15 cellular contexts compared by ENCODE assay signal in the genomic region with DNA sequence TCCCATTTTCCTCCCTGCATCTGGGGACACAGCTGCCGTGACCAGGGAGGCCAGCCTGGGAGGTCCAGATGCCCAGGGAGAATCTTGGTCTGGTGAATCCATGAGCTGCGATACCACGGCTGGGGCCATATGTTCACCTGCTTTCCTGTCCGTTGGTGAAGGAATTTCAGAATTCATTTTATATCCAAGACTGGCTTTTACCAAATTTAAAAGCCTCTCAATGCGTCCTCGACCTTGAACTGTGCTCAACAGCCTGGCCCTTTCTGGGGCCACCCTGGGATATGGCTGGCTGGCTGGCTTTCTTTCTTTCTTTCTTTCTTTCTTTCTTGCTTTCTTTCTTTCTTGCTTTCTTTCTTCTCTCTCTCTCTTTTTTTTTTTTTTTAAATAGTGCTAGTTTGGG. TPM values are rescaled to one million over a fixed set of nuclear protein-coding genes. Genes with fewer than 3 reads are reported as not detected.
DNase-seq lines count a peak whose midpoint lies in the region; FAIRE-seq lines count a peak whose summit lies in the region.
"Had no signal": no experiment of that assay in that cellular context is flagged by ENCODE, and none has a peak within 500 bp of the region (broad histone marks: within the 10 kb centered on the region; RNA-seq: fewer than 3 reads in every experiment).

No MANE protein-coding gene starts in this region.

- no peak overlapping the region for H3K27ac Mint-ChIP-seq in immature natural killer cell
- H3K27ac Mint-ChIP-seq: naive thymus-derived CD4-positive, alpha-beta T cell had no signal

- DNase-seq in SK-N-MC (ENCODE audit: low read depth, low spot score): no peak
- DNase-seq in small intestine: no peak
- no peak for DNase-seq in immature natural killer cell
- no peak for DNase-seq in cerebellar cortex (ENCODE audit: low spot score)
- no peak for DNase-seq in urothelium cell line (ENCODE audit: low spot score)
- DNase-seq in NCI-H226: no peak
- DNase-seq: activated gamma-delta T cell treated with Interleukin-2 at 50 U/mL for 16 hours; left cardiac atrium; naive thymus-derived CD4-positive, alpha-beta T cell; NCI-H1048; NCI-H2171 treated with DMSO at 0.1 percent for 48 hours; stimulated activated naive CD4-positive, alpha-beta T cell treated with Interleukin-2 at 50 U/mL for 16 hours had no signal

- peaks cover 17 to 40% (median 31%) of the 10 kb centered on the region in 3 donors for H3K36me3 Mint-ChIP-seq in immature natural killer cell

- H3K9me3 ChIP-seq in BLaER1: peaks cover 12% of the 10 kb centered on the region
- no peaks in the 10 kb centered on the region for H3K9me3 ChIP-seq in SK-N-MC (ENCODE audit: low read depth, low read length)
- H3K9me3 ChIP-seq in iPS-18a (ENCODE audit: control insufficient read depth, low read depth, low read length): no peaks in the 10 kb centered on the region
- no peaks in the 10 kb centered on the region for H3K9me3 ChIP-seq in small intestine (ENCODE audit: control insufficient read depth, low read depth)

- H3K4me1 Mint-ChIP-seq in immature natural killer cell: peaks cover 0 to 4% of the 10 kb centered on the region in 2 donors
- H3K4me1 Mint-ChIP-seq: naive thymus-derived CD4-positive, alpha-beta T cell had no signal

- no peak for FAIRE-seq in small intestine (lab: Jason Lieb, UNC)
- FAIRE-seq in urothelium cell line (lab: Jason Lieb, UNC): no peak

- no peaks in the 10 kb centered on the region for H4K20me1 ChIP-seq in BLaER1

- H3K9me3 Mint-ChIP-seq in immature natural killer cell: no peaks in the 10 kb centered on the region
- H3K9me3 Mint-ChIP-seq: IgD-negative memory B cell; naive thymus-derived CD4-positive, alpha-beta T cell had no signal

- H3K27ac ChIP-seq in BLaER1 (no peak overlapping the region), SK-N-MC (0 out of 2 replicates have a peak overlapping the region, but pooled peaks have one; percentile 30), iPS-18a (ENCODE audit: low read length) (peak overlapping the region; percentile 72), small intestine (ENCODE audit: low read depth in 1 of 2, low read length in 1 of 2) (peak overlapping the region; percentile 37 to 52)

- peaks cover 42% of the 10 kb centered on the region for H3K36me3 ChIP-seq in BLaER1
- no peaks in the 10 kb centered on the region for H3K36me3 ChIP-seq in SK-N-MC (ENCODE audit: insufficient read depth, low read length)
- peaks cover 4% of the 10 kb centered on the region for H3K36me3 ChIP-seq in iPS-18a (ENCODE audit: control insufficient read depth, low read depth, low read length)
- peaks cover 9 to 15% of the 10 kb centered on the region in 2 donors for H3K36me3 ChIP-seq in small intestine (ENCODE audit: control insufficient read depth in 2 of 2, insufficient read depth in 2 of 2, low read length in 2 of 2)

- H3K9ac ChIP-seq in BLaER1 (no peak overlapping the region), SK-N-MC (ENCODE audit: insufficient read length) (no peak overlapping the region), iPS-18a (ENCODE audit: low read length) (no peak overlapping the region)

- H3K4me3 ChIP-seq in BLaER1 (no peak overlapping the region), SK-N-MC (no peak overlapping the region), iPS-18a (ENCODE audit: low read length) (no peak overlapping the region), small intestine (ENCODE audit: low read depth in 1 of 2, low read length in 2 of 2) (no peak overlapping the region)

- H3K4me1 ChIP-seq in BLaER1 (peaks cover 26% of the 10 kb centered on the region), iPS-18a (ENCODE audit: control insufficient read depth, low read depth, low read length) (peaks cover 13% of the 10 kb centered on the region), small intestine (ENCODE audit: control insufficient read depth in 2 of 2, insufficient read depth in 1 of 2, low read depth in 1 of 2, low read length in 1 of 2) (peaks cover 0 to 4% of the 10 kb centered on the region in 2 donors)

- 60 to 75% (median 74%) methylated on average over 6 of the region's 6 CpGs for WGBS in small intestine, 3 donors

- H3K4me3 Mint-ChIP-seq in immature natural killer cell: no peak overlapping the region
- H3K4me3 Mint-ChIP-seq: naive thymus-derived CD4-positive, alpha-beta T cell had no signal

- H3K4me2 ChIP-seq in BLaER1: peak overlapping the region; percentile 61

- H3K27me3 Mint-ChIP-seq in immature natural killer cell (ENCODE audit: low read depth in 3 of 3): peaks cover 0 to 2% (median 2%) of the 10 kb centered on the region in 3 donors
- H3K27me3 Mint-ChIP-seq: IgD-negative memory B cell; naive thymus-derived CD4-positive, alpha-beta T cell had no signal

- H3K27me3 ChIP-seq in BLaER1 (no peaks in the 10 kb centered on the region), iPS-18a (ENCODE audit: control insufficient read depth, insufficient read depth, low read length) (no peaks in the 10 kb centered on the region), small intestine (ENCODE audit: control insufficient read depth in 2 of 2, insufficient read depth in 2 of 2, low read length in 2 of 2) (no peaks in the 10 kb centered on the region)

RNA-seq across cellular contexts. Expression of a gene that starts 22.2 kb away (rescaled TPM):
- polyA plus RNA-seq in small intestine: 10 to 100 TPM in 2 of 3 donors, 1 to 10 TPM in 1; 4.5 to 27.5 (median 12.7) TPM
- not detected for polyA plus RNA-seq in immature natural killer cell
- polyA plus RNA-seq: IgD-negative memory B cell; naive thymus-derived CD4-positive, alpha-beta T cell had no signal

RNA-seq across cellular contexts. Expression of a gene that starts 23.4 kb away (rescaled TPM):
- polyA plus RNA-seq in small intestine (10 to 100 TPM; 29.1 to 47.0 (median 30.3) TPM), immature natural killer cell (10 to 100 TPM in 2 of 3 donors, 1 to 10 TPM in 1; 8.2 to 20.6 (median 17.5) TPM)

RNA-seq across cellular contexts. Expression of a gene that starts 33.6 kb away (rescaled TPM):
- polyA plus RNA-seq in small intestine: 1 to 10 TPM in 2 of 3 donors, under 1 TPM in 1; 0.89 to 5.1 (median 3.2) TPM
- 10 to 100 TPM in 1 of 3 donors, 1 to 10 TPM in 2; 2.7 to 18.1 (median 7.7) TPM for polyA plus RNA-seq in immature natural killer cell

RNA-seq across cellular contexts. Expression of a gene that starts 40.9 kb away (rescaled TPM):
- polyA plus RNA-seq in small intestine (100 to 1,000 TPM; 166 to 269 (median 206) TPM), immature natural killer cell (100 to 1,000 TPM; 128 to 189 (median 178) TPM)

RNA-seq across cellular contexts. Expression of a gene that starts 55.4 kb away (rescaled TPM):
- polyA plus RNA-seq in small intestine (10 to 100 TPM; 15.9 to 51.7 (median 36.7) TPM), immature natural killer cell (100 to 1,000 TPM in 2 of 3 donors, 10 to 100 TPM in 1; 73.5 to 122 (median 107) TPM)

Comparison
In these comparisons a context has a peak if more than half of its experiments do, and no peak if none do; other contexts are left out.
1. RNA of a gene that starts 22.2 kb away (polyA plus RNA-seq): 4.5 to 27.5 TPM in small intestine; not detected in immature natural killer cell; every median in the first group is over 4 times any median in the second.